Comparison of ENCODE assay signal across 10 cellular contexts in the genomic region with DNA sequence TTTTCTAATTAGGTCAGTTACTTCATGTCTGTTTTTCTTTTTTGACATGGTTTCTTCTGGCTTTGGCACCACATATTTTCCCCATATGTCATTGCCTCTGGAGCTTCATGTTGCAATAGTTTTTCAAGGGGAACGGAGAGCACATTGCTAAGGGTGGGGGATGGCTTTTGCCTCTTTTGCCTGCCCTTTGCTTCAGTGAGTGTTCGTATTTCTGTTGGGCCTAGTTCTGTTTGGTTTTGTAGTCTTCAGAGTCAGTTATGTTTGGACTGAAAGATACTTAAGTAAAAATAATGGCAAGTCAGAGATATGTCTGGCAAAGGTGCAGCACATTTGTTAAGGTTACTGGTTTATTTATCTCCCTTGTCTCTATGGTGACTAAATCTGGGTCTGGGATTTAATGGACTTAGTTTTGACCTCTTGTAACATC. TPM values are rescaled to one million over a fixed set of nuclear protein-coding genes. Genes with fewer than 3 reads are reported as not detected.
A peak's percentile ranks its signal among the peaks of the same experiment; 100 is the strongest.
DNase-seq lines count a peak whose midpoint lies in the region; ATAC-seq and TF ChIP-seq lines count a peak whose summit lies in the region.
"Had no signal": no experiment of that assay in that cellular context is flagged by ENCODE, and none has a peak within 500 bp of the region (broad histone marks: within the 10 kb centered on the region; RNA-seq: fewer than 3 reads in every experiment).

No MANE protein-coding gene starts in this region.

- intact Hi-C loops in tibial artery (cut with DNase I; ENCODE audit: low total_unique reads) (no loop called here), lower leg skin (cut with DNase I; ENCODE audit: low total_unique reads) (no loop called here)

- H3K4me2 ChIP-seq in Karpas-422 (ENCODE audit: low read depth, low read length, poor library complexity, severe bottlenecking), result no peak overlapping the region

- H3K36me3 ChIP-seq in tibial artery, result no peaks in the 10 kb centered on the region
- no peaks in the 10 kb centered on the region for H3K36me3 ChIP-seq in Karpas-422 (ENCODE audit: insufficient read depth, low read length)

- H3K79me2 ChIP-seq in Karpas-422 (ENCODE audit: low read length), result no peaks in the 10 kb centered on the region

- no peaks in the 10 kb centered on the region for H3K9me2 ChIP-seq in Karpas-422 (replicated peaks; ENCODE audit: insufficient read depth, low read length)

- H3K4me3 ChIP-seq in cardiac fibroblast (replicated peaks in 1 of 2; ENCODE audit: low read depth in 2 of 2, low read length in 2 of 2) (no peak overlapping the region), tibial artery (no peak overlapping the region), Karpas-422 (ENCODE audit: low read length) (no peak overlapping the region), lower leg skin (ENCODE audit: low read depth, poor library complexity, severe bottlenecking) (no peak overlapping the region)

- TF ChIP-seq POLR2A in lower leg skin (IDR thresholded peaks at IDR 0.05), result no peak

- TF ChIP-seq CTCF in cardiac fibroblast (IDR thresholded peaks at IDR 0.05; ENCODE audit: low read depth, low read length) (no peak), tibial artery (IDR thresholded peaks at IDR 0.05) (no peak), lower leg skin (IDR thresholded peaks at IDR 0.05) (no peak)

- H3K27ac ChIP-seq in tibial artery (peak overlapping the region; percentile 63 to 71), Karpas-422 (ENCODE audit: low read length) (no peak overlapping the region)

- no peak overlapping the region for H2AFZ ChIP-seq in Karpas-422 (ENCODE audit: low read length)

- peak; percentile 86 for DNase-seq in LHCN-M2 (ENCODE audit: low read depth)
- peak; percentile 92 to 93 for DNase-seq in cardiac fibroblast (ENCODE audit: low read depth in 2 of 2)
- no peak for DNase-seq in left lobe of liver (ENCODE audit: low spot score)
- peak; percentile 44 to 74 for DNase-seq in tibial artery
- no peak for DNase-seq in Karpas-422
- no peak for DNase-seq in stimulated activated naive CD4-positive, alpha-beta T cell treated with Interleukin-2 at 50 U/mL for 16 hours (lab: John Stamatoyannopoulos, UW)
- DNase-seq in lower leg skin (ENCODE audit: low spot score in 2 of 2), result no peak
- DNase-seq: activated CD4-positive, alpha-beta memory T cell treated with anti-CD3 and anti-CD28 coated beads, Interleukin-2, amount 10 ng/mL, durations not matched to agents 7 days and 5 days; SHP77 had no signal

- 29 to 43% methylated on average over 2 of the region's 2 CpGs for WGBS in lower leg skin, 2 donors

- H3K4me1 ChIP-seq in tibial artery, result peaks cover 0 to 94% (median 31%) of the 10 kb centered on the region in 4 donors
- H3K4me1 ChIP-seq in Karpas-422 (ENCODE audit: low read length), result no peaks in the 10 kb centered on the region

- no peak overlapping the region for H3K9ac ChIP-seq in Karpas-422 (ENCODE audit: low read length)

- ATAC-seq in left lobe of liver (peak; percentile 41), HG03520 (IDR thresholded peaks at IDR 0.05; ENCODE audit: unreplicated experiment) (no peak)

- H3K27me3 ChIP-seq in tibial artery (no peaks in the 10 kb centered on the region), Karpas-422 (ENCODE audit: low read length) (no peaks in the 10 kb centered on the region)

- H4K20me1 ChIP-seq in Karpas-422 (ENCODE audit: insufficient read depth, low read depth, low read length), result no peaks in the 10 kb centered on the region

- H3K9me3 ChIP-seq in tibial artery, result no peaks in the 10 kb centered on the region
- no peaks in the 10 kb centered on the region for H3K9me3 ChIP-seq in Karpas-422 (ENCODE audit: low read length)

RNA-seq across cellular contexts. Expression of a gene that starts 29.1 kb away (rescaled TPM):
- 44.8 and 48.3 TPM in 2 replicates for total RNA-seq in LHCN-M2 (2014; rRNA removed)
- polyA plus RNA-seq in LHCN-M2 (2012), result 106 TPM
- 10.6 TPM for total RNA-seq in left lobe of liver
- not detected in 2 replicates for total RNA-seq in Karpas-422 (2014; rRNA removed; shearing (Covaris generic); ENCODE audit: low replicate concordance)
- total RNA-seq in lower leg skin, result 100 to 1,000 TPM in 2 of 4 donors, 10 to 100 TPM in 2; 85.9 to 140 (median 107) TPM

Comparison
In these comparisons a context has a peak if more than half of its experiments do, and no peak if none do; other contexts are left out.
1. DNase-seq: peak in LHCN-M2 (single experiment), cardiac fibroblast (2 of 2) and tibial artery (2 of 2); none in left lobe of liver (single experiment), Karpas-422 (single experiment), stimulated activated naive CD4-positive, alpha-beta T cell treated with Interleukin-2 at 50 U/mL for 16 hours (single experiment) and lower leg skin (0 of 2).
2. RNA of a gene that starts 29.1 kb away (total RNA-seq): 85.9 to 140 TPM in lower leg skin, 44.8 to 48.3 TPM in LHCN-M2 and 10.6 TPM in left lobe of liver (single experiment); not detected in Karpas-422; every median in the first group is over 10 times any median in the second.